In the genomic region with DNA sequence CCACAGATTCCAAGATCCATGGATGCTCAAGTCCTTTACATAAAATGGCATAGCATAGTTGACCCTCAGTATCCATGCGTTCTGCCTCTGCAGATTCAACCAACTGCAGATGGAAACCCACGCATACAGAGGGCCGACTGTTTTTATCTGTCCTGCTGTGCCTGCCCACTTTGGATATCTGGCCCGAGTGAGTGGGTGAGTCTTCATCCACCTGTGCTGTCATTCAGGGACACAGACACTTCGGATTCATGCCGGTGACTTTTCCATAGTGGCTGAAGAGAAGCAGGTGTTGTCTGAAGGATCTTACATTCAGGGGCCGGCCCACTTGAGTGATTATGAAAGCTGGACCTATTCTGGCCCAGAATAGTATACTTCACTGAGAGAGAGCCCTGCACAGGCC, we compare ENCODE assay signal across 25 cellular contexts.
"Had no signal": no experiment of that assay in that cellular context is flagged by ENCODE, and none has a peak within 500 bp of the region (broad histone marks: within the 10 kb centered on the region; RNA-seq: fewer than 3 reads in every experiment).

No MANE protein-coding gene starts in this region.

- ATAC-seq: K562, Panc1, PC-3 had no signal

- H3K4me3 ChIP-seq: K562, SJSA1, SK-N-MC had no signal

- H3K36me3 ChIP-seq: SJSA1 had no signal

- H3K4me3 Mint-ChIP-seq: IgD-negative memory B cell had no signal

- H3K36me3 Mint-ChIP-seq: IgD-negative memory B cell had no signal

- H3K9me3 ChIP-seq: SJSA1 had no signal

- H3K27ac Mint-ChIP-seq: IgD-negative memory B cell had no signal

- H3K27ac ChIP-seq: HL-60, KMS-11, RWPE1, SJSA1, SK-N-MC had no signal

- DNase-seq: Kasumi-1; MM.1S; NCI-H1092 treated with DMSO at 0.1 percent for 48 hours; NCI-H1436; NCI-H187; NCI-H2029; NCI-H2081 treated with DMSO at 0.1 percent for 48 hours; NCI-H2171; NCI-H226; NCI-H446; NCI-H510A; NCI-H524 treated with DMSO at 0.1 percent for 48 hours; NCI-H69; NCI-H774; NK-92 treated with Interleukin-12 subunit alpha and Interleukin-12 subunit beta, amount 100 ng/mL, for 24 hours; PC-3; SHP77 treated with DMSO at 0.1 percent for 48 hours had no signal

- H3K4me1 ChIP-seq: SJSA1 had no signal

- H3K4me1 Mint-ChIP-seq: IgD-negative memory B cell had no signal

- H3K27me3 Mint-ChIP-seq: IgD-negative memory B cell had no signal
